Comparison of ENCODE assay signal across 13 cellular contexts in genomic region chr12:2009623-2010022, GRCh38. TPM values are rescaled to one million over a fixed set of nuclear protein-coding genes. Genes with fewer than 3 reads are reported as not detected.
DNase-seq lines count a peak whose midpoint lies in the region; ATAC-seq and TF ChIP-seq lines count a peak whose summit lies in the region.
"Had no signal": no experiment of that assay in that cellular context is flagged by ENCODE, and none has a peak within 500 bp of the region (broad histone marks: within the 10 kb centered on the region; RNA-seq: fewer than 3 reads in every experiment).

No MANE protein-coding gene starts in this region.

- no peak overlapping the region; the same call in 1 of the 2 replicates for H2AK5ac ChIP-seq in IMR-90 (ENCODE audit: low read depth, low read length)

- ATAC-seq in IMR-90 (ENCODE audit: low read depth): 0 out of 2 replicates have a peak, but pooled peaks have one; percentile 8
- peak; percentile 51 for ATAC-seq in activated T-helper 17 cell treated with anti-CD3 and anti-CD28 coated beads, Interleukin-2, amount 50 U/mL, for 72 hours (replicated peaks)
- ATAC-seq in GM21515 (IDR thresholded peaks at IDR 0.05; ENCODE audit: unreplicated experiment): no peak
- ATAC-seq in GM19328 (IDR thresholded peaks at IDR 0.05; ENCODE audit: unreplicated experiment): no peak
- ATAC-seq: heart right ventricle had no signal

- H3K9me3 ChIP-seq in IMR-90 (ENCODE audit: control insufficient read depth, insufficient read depth, low read length) (no peaks in the 10 kb centered on the region), neural progenitor cell (ENCODE audit: low read depth) (no peaks in the 10 kb centered on the region)
- H3K9me3 ChIP-seq: heart right ventricle, suprapubic skin had no signal

- H3K27me3 ChIP-seq in IMR-90 (ENCODE audit: control insufficient read depth, insufficient read depth, low read length) (no peaks in the 10 kb centered on the region), neural progenitor cell (no peaks in the 10 kb centered on the region)
- H3K27me3 ChIP-seq: heart right ventricle, suprapubic skin had no signal

- no peaks in the 10 kb centered on the region for H3K36me3 ChIP-seq in IMR-90 (ENCODE audit: control insufficient read depth, insufficient read depth, low read length)
- H3K36me3 ChIP-seq in neural progenitor cell: no peaks in the 10 kb centered on the region
- H3K36me3 ChIP-seq: heart right ventricle, suprapubic skin had no signal

- CTCF ChIA-PET in IMR-90 (lab: Yijun Ruan, JAX): interaction anchor here (0.7 to 1.5 kb wide), 3 partner anchors 14 to 628 kb away, joined by 3 read pairs; no protein-coding TSS in a partner anchor

- no peak for TF ChIP-seq RAD21 in IMR-90 (IDR thresholded peaks at IDR 0.05; ENCODE audit: low read length)

- WGBS in IMR-90 (ENCODE audit: extremely low coverage in 2 of 2, insufficient read length in 1 of 2), 2 experiments: no CpG with 5 or more reads among the region's 1 CpG

- peak overlapping the region; percentile 6 to 14; a peak in 1 of 4 replicates for H4K8ac ChIP-seq in IMR-90 (ENCODE audit: low read depth in 2 of 2, low read length in 2 of 2)

- H2BK120ac ChIP-seq in IMR-90 (ENCODE audit: low read depth, low read length): peak overlapping the region; percentile 20

- no peaks in the 10 kb centered on the region for H3K4me1 Mint-ChIP-seq in activated T-helper 17 cell treated with anti-CD3 and anti-CD28 coated beads, Interleukin-2, amount 50 U/mL, for 72 hours
- peaks cover 19% of the 10 kb centered on the region for H3K4me1 Mint-ChIP-seq in neural progenitor cell

- H2AFZ ChIP-seq in IMR-90 (replicated peaks; ENCODE audit: low read length, poor library complexity) (no peak overlapping the region), neural progenitor cell (replicated peaks) (peak overlapping the region; percentile 35)

- no peaks in the 10 kb centered on the region for H4K20me1 ChIP-seq in IMR-90 (ENCODE audit: insufficient read depth, low read length)
- no peaks in the 10 kb centered on the region for H4K20me1 ChIP-seq in neural progenitor cell (ENCODE audit: low read depth)

- TF ChIP-seq POLR2A in IMR-90 (IDR thresholded peaks at IDR 0.05; ENCODE audit: low read depth, low read length): no peak

- TF ChIP-seq CTCF in GM10266 (IDR thresholded peaks at IDR 0.05; ENCODE audit: control insufficient read depth, insufficient read depth, low read depth, missing control alignments) (peak; percentile 22), IMR-90 (conservative IDR thresholded peaks at IDR 0.05; ENCODE audit: low read depth, low read length) (no peak; the same call in 1 of the 2 replicates), neural progenitor cell (IDR thresholded peaks at IDR 0.05) (peak; percentile 37)

- in situ Hi-C loops in IMR-90 (cut with MboI; ENCODE audit: low sequenced_read_pairs): no loop called here

- peak overlapping the region; percentile 36; the same call in 1 of the 2 replicates for H3K9ac ChIP-seq in IMR-90 (ENCODE audit: low read depth, low read length)
- H3K9ac ChIP-seq in neural progenitor cell: no peak overlapping the region

- H3K9me1 ChIP-seq in IMR-90 (ENCODE audit: insufficient read depth, low read length): peaks cover 6% of the 10 kb centered on the region

- H3K23ac ChIP-seq in IMR-90 (ENCODE audit: low read depth, low read length): peak overlapping the region; percentile 29; the same call in 1 of the 2 replicates

- H3K79me2 ChIP-seq in neural progenitor cell (ENCODE audit: low read depth): no peaks in the 10 kb centered on the region

- H4K91ac ChIP-seq in IMR-90 (ENCODE audit: insufficient read depth, low read depth, low read length): 0 out of 2 replicates have a peak overlapping the region, but pooled peaks have one; percentile 31

- H3K27ac Mint-ChIP-seq in activated T-helper 17 cell treated with anti-CD3 and anti-CD28 coated beads, Interleukin-2, amount 50 U/mL, for 72 hours: no peak overlapping the region
- H3K27ac Mint-ChIP-seq in neural progenitor cell: no peak overlapping the region
- H3K27ac Mint-ChIP-seq: nephron progenitor cell had no signal

- peak overlapping the region; percentile 25; the same call in 1 of the 2 replicates for H4K5ac ChIP-seq in IMR-90 (ENCODE audit: low read depth, low read length)

- H3K4me2 ChIP-seq in IMR-90 (ENCODE audit: low read depth, low read length): peak overlapping the region; percentile 17; the same call in 1 of the 2 replicates
- H3K4me2 ChIP-seq in neural progenitor cell: no peak overlapping the region

- dilution Hi-C loops in IMR-90 (cut with HindIII; ENCODE audit: low sequenced_read_pairs, unreplicated experiment): no loop called here

- peak overlapping the region; percentile 80 for H3K18ac ChIP-seq in IMR-90 (ENCODE audit: low read depth, low read length)

- H3F3A ChIP-seq in neural progenitor cell (ENCODE audit: low read depth): peaks cover 10% of the 10 kb centered on the region

- H3K27ac ChIP-seq in IMR-90 (ENCODE audit: insufficient read depth, low read length) (peak overlapping the region; percentile 40; the same call in 1 of the 2 replicates), neural progenitor cell (no peak overlapping the region)
- H3K27ac ChIP-seq: heart right ventricle, suprapubic skin had no signal

- POLR2A ChIA-PET in IMR-90 (lab: Charles Lee; ENCODE audit: unreplicated experiment): no interaction called here

- no peak overlapping the region for H3K4me3 ChIP-seq in IMR-90 (ENCODE audit: insufficient read depth, low read depth, low read length)
- H3K4me3 ChIP-seq in neural progenitor cell: no peak overlapping the region
- H3K4me3 ChIP-seq: heart right ventricle, suprapubic skin had no signal

- no peak overlapping the region for H2AK9ac ChIP-seq in IMR-90 (replicated peaks; ENCODE audit: low read depth, low read length, poor library complexity)

- BruUV-seq in IMR-90 (replicated peaks; lab: Mats Ljungman, UMichigan): no TSS peak

- DNase-seq in GM10266 (ENCODE audit: extremely low spot score) (no peak), IMR-90 (no peak), neural progenitor cell (ENCODE audit: low spot score) (no peak)
- DNase-seq in activated naive CD4-positive, alpha-beta T cell (lab: John Stamatoyannopoulos, UW): no peak
- DNase-seq in stimulated activated CD8-positive, alpha-beta memory T cell treated with anti-CD3 and anti-CD28 coated beads, Interleukin-4, amount 100 ng/mL, for 48 hours: no peak
- DNase-seq: activated CD4-positive, alpha-beta T cell treated with anti-CD3 and anti-CD28 coated beads, Interleukin-2, amount 50 U/mL, for 1 hour; heart right ventricle; NCI-H226; nephron progenitor cell had no signal

- peak overlapping the region; percentile 18; the same call in 2 of the 3 replicates for H2BK15ac ChIP-seq in IMR-90 (ENCODE audit: low read depth, low read length)

- peak overlapping the region; percentile 48; the same call in 1 of the 2 replicates for H2BK20ac ChIP-seq in IMR-90 (ENCODE audit: low read depth, low read length)

- no peak overlapping the region for H3K4me3 Mint-ChIP-seq in activated T-helper 17 cell treated with anti-CD3 and anti-CD28 coated beads, Interleukin-2, amount 50 U/mL, for 72 hours
- H3K4me3 Mint-ChIP-seq in neural progenitor cell: no peak overlapping the region
- H3K4me3 Mint-ChIP-seq: nephron progenitor cell had no signal

- peaks cover 16% of the 10 kb centered on the region for H3K4me1 ChIP-seq in IMR-90 (ENCODE audit: control insufficient read depth, insufficient read depth, low read length)
- peaks cover 22% of the 10 kb centered on the region for H3K4me1 ChIP-seq in neural progenitor cell

- H3K56ac ChIP-seq in IMR-90 (ENCODE audit: extremely low read depth, insufficient read depth, low read length): no peak overlapping the region

- peak overlapping the region; percentile 78 for H2BK5ac ChIP-seq in IMR-90 (ENCODE audit: low read depth, low read length, poor library complexity, severe bottlenecking)

- no peaks in the 10 kb centered on the region for H3K27me3 Mint-ChIP-seq in activated T-helper 17 cell treated with anti-CD3 and anti-CD28 coated beads, Interleukin-2, amount 50 U/mL, for 72 hours
- H3K27me3 Mint-ChIP-seq in neural progenitor cell (ENCODE audit: insufficient read depth, low read depth): no peaks in the 10 kb centered on the region

- H3K14ac ChIP-seq in IMR-90 (replicated peaks; ENCODE audit: low read depth, low read length): peak overlapping the region; percentile 10; the same call in 1 of the 2 replicates

- H3K4ac ChIP-seq in IMR-90 (ENCODE audit: low read depth, low read length): peak overlapping the region; percentile 33; the same call in 1 of the 2 replicates

- H3K79me1 ChIP-seq in IMR-90 (ENCODE audit: low read depth in 1 of 2, low read length in 2 of 2): peaks cover 0 to 5% of the 10 kb centered on the region in 2 experiments; a peak in 1 of 4 replicates

- no peaks in the 10 kb centered on the region for H3K36me3 Mint-ChIP-seq in activated T-helper 17 cell treated with anti-CD3 and anti-CD28 coated beads, Interleukin-2, amount 50 U/mL, for 72 hours (ENCODE audit: low read depth)
- no peaks in the 10 kb centered on the region for H3K36me3 Mint-ChIP-seq in neural progenitor cell

- H3K9me3 Mint-ChIP-seq in activated T-helper 17 cell treated with anti-CD3 and anti-CD28 coated beads, Interleukin-2, amount 50 U/mL, for 72 hours: no peaks in the 10 kb centered on the region
- no peaks in the 10 kb centered on the region for H3K9me3 Mint-ChIP-seq in neural progenitor cell
- H3K9me3 Mint-ChIP-seq: nephron progenitor cell had no signal

- intact Hi-C loops in IMR-90 (cut with micrococcal nuclease): no loop called here

TF ChIP-seq in IMR-90, 13 proteins besides CTCF, POLR2A, EP300 and RAD21 (continues in another document):
- TF ChIP-seq, protein P1, sequence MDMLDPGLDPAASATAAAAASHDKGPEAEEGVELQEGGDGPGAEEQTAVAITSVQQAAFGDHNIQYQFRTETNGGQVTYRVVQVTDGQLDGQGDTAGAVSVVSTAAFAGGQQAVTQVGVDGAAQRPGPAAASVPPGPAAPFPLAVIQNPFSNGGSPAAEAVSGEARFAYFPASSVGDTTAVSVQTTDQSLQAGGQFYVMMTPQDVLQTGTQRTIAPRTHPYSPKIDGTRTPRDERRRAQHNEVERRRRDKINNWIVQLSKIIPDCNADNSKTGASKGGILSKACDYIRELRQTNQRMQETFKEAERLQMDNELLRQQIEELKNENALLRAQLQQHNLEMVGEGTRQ (IDR thresholded peaks at IDR 0.05; ENCODE audit: low read depth, low read length): no peak

RNA-seq across cellular contexts. Expression of gene DCP1B, which starts 5.4 kb away (rescaled TPM):
- total RNA-seq in IMR-90 (2012; rRNA removed): 13.3 and 13.9 TPM in 2 replicates
- polyA plus RNA-seq in IMR-90 (2012; rRNA removed): 19.7 and 22.5 TPM in 2 replicates
- polyA plus RNA-seq in IMR-90 (2012; cell fraction: cytosol; rRNA removed): 9.9 and 13.2 TPM in 2 replicates
- 14.4 and 22.6 TPM in 2 replicates for polyA plus RNA-seq in IMR-90 (2012; cell fraction: nucleus; rRNA removed; ENCODE audit: low replicate concordance)
- 10 to 100 TPM; 16.9 to 19.7 TPM for total RNA-seq in activated T-helper 17 cell treated with anti-CD3 and anti-CD28 coated beads, Interleukin-2, amount 50 U/mL, for 72 hours
- 20.2 and 25.8 TPM in 2 replicates for total RNA-seq in neural progenitor cell (ENCODE audit: low replicate concordance)

RNA-seq across cellular contexts. Expression of gene CACNA1C, which starts 43.2 kb away (rescaled TPM):
- total RNA-seq in IMR-90 (2012; rRNA removed) (1.6 and 1.9 TPM in 2 replicates), neural progenitor cell (ENCODE audit: low replicate concordance) (1.2 and 2.7 TPM in 2 replicates)
- polyA plus RNA-seq in IMR-90 (2012; rRNA removed): 2.6 and 2.7 TPM in 2 replicates
- 1.1 and 2.8 TPM in 2 replicates for polyA plus RNA-seq in IMR-90 (2012; cell fraction: cytosol; rRNA removed)
- 12.4 and 16.6 TPM in 2 replicates for polyA plus RNA-seq in IMR-90 (2012; cell fraction: nucleus; rRNA removed; ENCODE audit: low replicate concordance)
- total RNA-seq in activated T-helper 17 cell treated with anti-CD3 and anti-CD28 coated beads, Interleukin-2, amount 50 U/mL, for 72 hours: under 1 TPM; 0.04 to 0.21 TPM

Comparison
In these comparisons a context has a peak if more than half of its experiments do, and no peak if none do; other contexts are left out.
1. ATAC-seq: peak in IMR-90 (single experiment) and activated T-helper 17 cell treated with anti-CD3 and anti-CD28 coated beads, Interleukin-2, amount 50 U/mL, for 72 hours (single experiment); none in GM21515 (single experiment) and GM19328 (single experiment).